Comparison of ENCODE assay signal across 8 cellular contexts in genomic region chr20:53752971-53753879, GRCh38.
DNase-seq lines count a peak whose midpoint lies in the region; ATAC-seq and TF ChIP-seq lines count a peak whose summit lies in the region.

No MANE protein-coding gene starts in this region.

- DNase-seq in GM12865 (ENCODE audit: low read depth), result peak; percentile 49
- peak; percentile 42 for DNase-seq in OCI-LY7 (ENCODE audit: low spot score)
- no peak for DNase-seq in endodermal cell
- no peak for DNase-seq in CD14-positive monocyte (ENCODE audit: low spot score)
- DNase-seq in NCI-H748 (lab: John Stamatoyannopoulos, UW; ENCODE audit: unreplicated experiment), result no peak
- no peak for DNase-seq in stimulated activated naive CD4-positive, alpha-beta T cell treated with Interleukin-2 at 50 U/mL for 16 hours (lab: John Stamatoyannopoulos, UW)

- intact Hi-C loops in OCI-LY7 (cut with micrococcal nuclease; ENCODE audit: unreplicated experiment) (loop anchor here (5.0 kb wide), 3 partner anchors 74 to 171 kb away; no protein-coding TSS in a partner anchor), CD14-positive monocyte (cut with micrococcal nuclease) (no loop called here)

- H3K4me2 ChIP-seq in OCI-LY7 (ENCODE audit: low read length) (peak overlapping the region; percentile 50), parathyroid adenoma (ENCODE audit: low read length) (peak overlapping the region; percentile 13)

- BruUV-seq in OCI-LY7 (replicated peaks; lab: Mats Ljungman, UMichigan), result no TSS peak

- H3K27me3 Mint-ChIP-seq in endodermal cell (ENCODE audit: insufficient read depth), result no peaks in the 10 kb centered on the region
- no peaks in the 10 kb centered on the region for H3K27me3 Mint-ChIP-seq in CD14-positive monocyte (ENCODE audit: low read depth in 3 of 3)

- CTCF ChIA-PET in OCI-LY7 (lab: Charles Lee; ENCODE audit: unreplicated experiment), result no interaction called here

- no peaks in the 10 kb centered on the region for H3K36me3 ChIP-seq in OCI-LY7 (ENCODE audit: insufficient read depth, low read length)
- H3K36me3 ChIP-seq in endodermal cell (ENCODE audit: control insufficient read depth, insufficient read depth, low read length), result no peaks in the 10 kb centered on the region
- H3K36me3 ChIP-seq in parathyroid adenoma (ENCODE audit: control insufficient read depth, insufficient read depth, low read length), result no peaks in the 10 kb centered on the region

- H3K9me2 ChIP-seq in OCI-LY7 (ENCODE audit: insufficient read depth, low read length), result no peaks in the 10 kb centered on the region

- POLR2A ChIA-PET in OCI-LY7 (lab: Charles Lee), result interaction anchor here (0.5 to 4.2 kb wide), 12 partner anchors 13 to 187 kb away, joined by 3 to 11 read pairs (median 3); no protein-coding TSS in a partner anchor

- H3K27me3 ChIP-seq in endodermal cell (ENCODE audit: control insufficient read depth, insufficient read depth, low read length, poor library complexity, severe bottlenecking) (no peaks in the 10 kb centered on the region), parathyroid adenoma (ENCODE audit: control insufficient read depth, insufficient read depth, low read length) (no peaks in the 10 kb centered on the region)

- H3K27ac ChIP-seq in OCI-LY7 (ENCODE audit: low read depth, low read length, poor library complexity, severe bottlenecking), result no peak overlapping the region
- peak overlapping the region; percentile 47 for H3K27ac ChIP-seq in endodermal cell (ENCODE audit: low read depth, low read length)
- peak overlapping the region; percentile 84 for H3K27ac ChIP-seq in parathyroid adenoma

- H3K4me3 ChIP-seq in GM12865 (ENCODE audit: low read depth, low read length) (peak overlapping the region; percentile 25), OCI-LY7 (ENCODE audit: low read depth, low read length, poor library complexity, severe bottlenecking) (peak overlapping the region; percentile 5), endodermal cell (ENCODE audit: low read length) (no peak overlapping the region), parathyroid adenoma (ENCODE audit: low read depth, low read length) (no peak overlapping the region)

- 33 to 47% methylated on average over 12 to 16 of the region's 16 CpGs for WGBS in endodermal cell (ENCODE audit: insufficient coverage in 1 of 2, insufficient read length in 1 of 2), 2 experiments

- no peaks in the 10 kb centered on the region for H3K9me3 Mint-ChIP-seq in endodermal cell
- H3K9me3 Mint-ChIP-seq in CD14-positive monocyte, result no peaks in the 10 kb centered on the region

- H3K36me3 Mint-ChIP-seq in endodermal cell (ENCODE audit: low read depth), result no peaks in the 10 kb centered on the region
- H3K36me3 Mint-ChIP-seq in CD14-positive monocyte, result no peaks in the 10 kb centered on the region

- TF ChIP-seq CTCF in GM12865 (IDR thresholded peaks at IDR 0.05; ENCODE audit: insufficient read depth, low read depth, low read length, missing control alignments) (no peak), OCI-LY7 (conservative IDR thresholded peaks at IDR 0.05; ENCODE audit: low read length) (no peak), endodermal cell (conservative IDR thresholded peaks at IDR 0.05) (no peak), parathyroid adenoma (IDR thresholded peaks at IDR 0.05) (no peak), CD14-positive monocyte (IDR thresholded peaks at IDR 0.05) (no peak)

- H2AFZ ChIP-seq in OCI-LY7 (ENCODE audit: low read length), result peak overlapping the region; percentile 76
- H2AFZ ChIP-seq in parathyroid adenoma, result peak overlapping the region; percentile 65

- no peaks in the 10 kb centered on the region for H3K79me2 ChIP-seq in OCI-LY7 (ENCODE audit: insufficient read depth, low read depth, low read length)
- H3K79me2 ChIP-seq in parathyroid adenoma, result no peaks in the 10 kb centered on the region

- peak overlapping the region; percentile 93 for H3K27ac Mint-ChIP-seq in endodermal cell
- no peak overlapping the region for H3K27ac Mint-ChIP-seq in CD14-positive monocyte

- no peaks in the 10 kb centered on the region for H3K9me3 ChIP-seq in OCI-LY7 (ENCODE audit: low read length)
- no peaks in the 10 kb centered on the region for H3K9me3 ChIP-seq in endodermal cell (ENCODE audit: control insufficient read depth, low read length)
- H3K9me3 ChIP-seq in parathyroid adenoma (ENCODE audit: control insufficient read depth, low read length), result no peaks in the 10 kb centered on the region

- ATAC-seq in HG02571 (IDR thresholded peaks at IDR 0.05; ENCODE audit: unreplicated experiment), result no peak

- peaks cover 56% of the 10 kb centered on the region for H3K4me1 ChIP-seq in OCI-LY7 (ENCODE audit: insufficient read depth, low read length, poor library complexity, severe bottlenecking)
- H3K4me1 ChIP-seq in endodermal cell (ENCODE audit: control insufficient read depth, insufficient read depth, low read length), result peaks cover 3% of the 10 kb centered on the region
- peaks cover 28% of the 10 kb centered on the region for H3K4me1 ChIP-seq in parathyroid adenoma

- no peak overlapping the region for H3K9ac ChIP-seq in endodermal cell (ENCODE audit: extremely low read depth, low read length, poor library complexity, severe bottlenecking)
- no peak overlapping the region for H3K9ac ChIP-seq in parathyroid adenoma

- H4K20me1 ChIP-seq in OCI-LY7 (ENCODE audit: insufficient read depth, low read length), result no peaks in the 10 kb centered on the region

- peak overlapping the region; percentile 22 for H3K4me3 Mint-ChIP-seq in endodermal cell
- no peak overlapping the region for H3K4me3 Mint-ChIP-seq in CD14-positive monocyte

- H3K4me1 Mint-ChIP-seq in endodermal cell (peaks cover 38% of the 10 kb centered on the region), CD14-positive monocyte (peaks cover 38% of the 10 kb centered on the region)

Comparison
In these comparisons a context has a peak if more than half of its experiments do, and no peak if none do; other contexts are left out.
1. DNase-seq: peak in GM12865 (single experiment) and OCI-LY7 (single experiment); none in endodermal cell (single experiment), CD14-positive monocyte (single experiment), NCI-H748 (single experiment) and stimulated activated naive CD4-positive, alpha-beta T cell treated with Interleukin-2 at 50 U/mL for 16 hours (single experiment).
2. H3K4me3 ChIP-seq: peak in GM12865 (single experiment) and OCI-LY7 (single experiment); none in endodermal cell (single experiment) and parathyroid adenoma (single experiment).